8 cellular contexts compared by ENCODE assay signal in genomic region chr15:90413411-90414379, GRCh38. TPM values are rescaled to one million over a fixed set of nuclear protein-coding genes. Genes with fewer than 3 reads are reported as not detected.
DNase-seq lines count a peak whose midpoint lies in the region; ATAC-seq, FAIRE-seq and TF ChIP-seq lines count a peak whose summit lies in the region.

No MANE protein-coding gene starts in this region.

- H4K91ac ChIP-seq in IMR-90 (ENCODE audit: insufficient read depth, low read depth, low read length) = peak overlapping the region; percentile 33; the same call in 1 of the 2 replicates

- H3K27me3 Mint-ChIP-seq in activated CD4-positive, alpha-beta memory T cell treated with anti-CD3 and anti-CD28 coated beads, Interleukin-2, amount 10 ng/mL, durations not matched to agents 7 days and 5 days = no peaks in the 10 kb centered on the region

- WGBS in IMR-90 (ENCODE audit: extremely low coverage in 2 of 2, insufficient read length in 1 of 2), 2 experiments = no CpG with 5 or more reads among the region's 10 CpGs
- 49 to 64% (median 52%) methylated on average over 10 of the region's 10 CpGs for WGBS in spleen, 5 donors

- BruUV-seq in IMR-90 (replicated peaks; lab: Mats Ljungman, UMichigan) = no TSS peak

- peak; percentile 69 for DNase-seq in IMR-90
- DNase-seq in activated CD4-positive, alpha-beta memory T cell treated with anti-CD3 and anti-CD28 coated beads, Interleukin-2, amount 10 ng/mL, durations not matched to agents 7 days and 5 days = no peak
- peak; percentile 49 for DNase-seq in glomerular visceral epithelial cell (ENCODE audit: extremely low spot score)
- no peak for DNase-seq in spleen
- DNase-seq in HTR-8/SVneo (ENCODE audit: insufficient read length, low spot score) = no peak
- DNase-seq in AG20443 (ENCODE audit: low spot score) = no peak
- no peak for DNase-seq in NCI-H82 treated with DMSO at 0.1 percent for 48 hours (lab: John Stamatoyannopoulos, UW; ENCODE audit: unreplicated experiment)

- H3K79me1 ChIP-seq in IMR-90 (ENCODE audit: low read depth in 1 of 2, low read length in 2 of 2) = peaks cover 0 to 49% of the 10 kb centered on the region in 2 experiments; a peak in 2 of 4 replicates

- no peak overlapping the region for H2AK5ac ChIP-seq in IMR-90 (ENCODE audit: low read depth, low read length)

- H4K20me1 ChIP-seq in IMR-90 (ENCODE audit: insufficient read depth, low read length) = peaks cover 29% of the 10 kb centered on the region

- 0 out of 3 replicates have a peak overlapping the region, but pooled peaks have one; percentile 33 for H2BK15ac ChIP-seq in IMR-90 (ENCODE audit: low read depth, low read length)

- H3K4me3 Mint-ChIP-seq in activated CD4-positive, alpha-beta memory T cell treated with anti-CD3 and anti-CD28 coated beads, Interleukin-2, amount 10 ng/mL, durations not matched to agents 7 days and 5 days = no peak overlapping the region

- no peak for TF ChIP-seq CTCF in IMR-90 (conservative IDR thresholded peaks at IDR 0.05; ENCODE audit: low read depth, low read length)
- no peak for TF ChIP-seq CTCF in spleen (IDR thresholded peaks at IDR 0.05 in 8 of 11, conservative IDR thresholded peaks at IDR 0.05 in 3 of 11)

- H3K23ac ChIP-seq in IMR-90 (ENCODE audit: low read depth, low read length) = no peak overlapping the region; the same call in 1 of the 2 replicates

- H3K4me1 Mint-ChIP-seq in activated CD4-positive, alpha-beta memory T cell treated with anti-CD3 and anti-CD28 coated beads, Interleukin-2, amount 10 ng/mL, durations not matched to agents 7 days and 5 days = peaks cover 72% of the 10 kb centered on the region

- dilution Hi-C loops in IMR-90 (cut with HindIII; ENCODE audit: low sequenced_read_pairs, unreplicated experiment) = no loop called here

- TF ChIP-seq RAD21 in IMR-90 (IDR thresholded peaks at IDR 0.05; ENCODE audit: low read length) = no peak

- peak overlapping the region; percentile 35 to 49; a peak in 3 of 4 replicates for H4K8ac ChIP-seq in IMR-90 (ENCODE audit: low read depth in 2 of 2, low read length in 2 of 2)

- no peak overlapping the region for H2AFZ ChIP-seq in IMR-90 (replicated peaks; ENCODE audit: low read length, poor library complexity)

- peak overlapping the region; percentile 64 for H3K56ac ChIP-seq in IMR-90 (ENCODE audit: extremely low read depth, insufficient read depth, low read length)

- peaks cover 16% of the 10 kb centered on the region for H3K9me1 ChIP-seq in IMR-90 (ENCODE audit: insufficient read depth, low read length)

- CTCF ChIA-PET in IMR-90 (lab: Yijun Ruan, JAX) = interaction anchor here (0.8 to 1.2 kb wide), 2 partner anchors 10 to 11 kb away, joined by 3 read pairs; no protein-coding TSS in a partner anchor
- CTCF ChIA-PET in activated CD4-positive, alpha-beta memory T cell treated with anti-CD3 and anti-CD28 coated beads, Interleukin-2, amount 10 ng/mL, durations not matched to agents 7 days and 5 days (lab: Charles Lee) = interaction anchor here (0.6 to 2.5 kb wide), 4 partner anchors 19 to 284 kb away, joined by 3 to 7 read pairs (median 4); partner anchors contain the start of gene IQGAP1

- H3K4ac ChIP-seq in IMR-90 (ENCODE audit: low read depth, low read length) = peak overlapping the region; percentile 58

- peak overlapping the region; percentile 58; the same call in 1 of the 2 replicates for H4K5ac ChIP-seq in IMR-90 (ENCODE audit: low read depth, low read length)

- peaks cover 58% of the 10 kb centered on the region for H3K36me3 Mint-ChIP-seq in activated CD4-positive, alpha-beta memory T cell treated with anti-CD3 and anti-CD28 coated beads, Interleukin-2, amount 10 ng/mL, durations not matched to agents 7 days and 5 days (ENCODE audit: low read depth)

- H3K36me3 ChIP-seq in IMR-90 (ENCODE audit: control insufficient read depth, insufficient read depth, low read length) = 0 out of 2 replicates have a peak, but pooled peaks cover 2% of the 10 kb centered on the region
- peaks cover 0 to 11% (median 0%) of the 10 kb centered on the region in 6 donors for H3K36me3 ChIP-seq in spleen

- peak overlapping the region; percentile 91 for H2BK5ac ChIP-seq in IMR-90 (ENCODE audit: low read depth, low read length, poor library complexity, severe bottlenecking)

- H3K4me1 ChIP-seq in IMR-90 (ENCODE audit: control insufficient read depth, insufficient read depth, low read length) (peaks cover 11% of the 10 kb centered on the region), spleen (peaks cover 31 to 81% (median 63%) of the 10 kb centered on the region in 6 donors)

- H3K27ac ChIP-seq in IMR-90 (ENCODE audit: insufficient read depth, low read length) (peak overlapping the region; percentile 46; the same call in 1 of the 2 replicates), spleen (peak overlapping the region in 7 of 8 donors; percentile 19 to 80 (median 50))

- H3K9me3 ChIP-seq in IMR-90 (ENCODE audit: control insufficient read depth, insufficient read depth, low read length) (no peaks in the 10 kb centered on the region), spleen (no peaks in the 10 kb centered on the region)

- intact Hi-C loops in IMR-90 (cut with micrococcal nuclease) (no loop called here), spleen (cut with DNase I; ENCODE audit: low total_unique reads) (loop anchor here (10.0 kb wide), 1 partner anchor 49 kb away; no protein-coding TSS in a partner anchor)

- peak overlapping the region; percentile 34 for H3K27ac Mint-ChIP-seq in activated CD4-positive, alpha-beta memory T cell treated with anti-CD3 and anti-CD28 coated beads, Interleukin-2, amount 10 ng/mL, durations not matched to agents 7 days and 5 days

- H3K4me2 ChIP-seq in IMR-90 (ENCODE audit: low read depth, low read length) = peak overlapping the region; percentile 72; the same call in 1 of the 2 replicates

- TF ChIP-seq POLR2A in IMR-90 (IDR thresholded peaks at IDR 0.05; ENCODE audit: low read depth, low read length) (no peak), spleen (IDR thresholded peaks at IDR 0.05) (no peak)

- POLR2A ChIA-PET in IMR-90 (lab: Charles Lee; ENCODE audit: unreplicated experiment) = no interaction called here
- POLR2A ChIA-PET in activated CD4-positive, alpha-beta memory T cell treated with anti-CD3 and anti-CD28 coated beads, Interleukin-2, amount 10 ng/mL, durations not matched to agents 7 days and 5 days (lab: Charles Lee) = interaction anchor here (0.9 to 2.0 kb wide), 7 partner anchors 9 to 52 kb away, joined by 3 to 14 read pairs (median 3); partner anchors contain the start of gene IQGAP1

- no peak overlapping the region for H3K4me3 ChIP-seq in IMR-90 (ENCODE audit: insufficient read depth, low read depth, low read length)
- peak overlapping the region in 1 of 8 donors; percentile 31 for H3K4me3 ChIP-seq in spleen

- peaks cover 3% of the 10 kb centered on the region for H3K9me3 Mint-ChIP-seq in activated CD4-positive, alpha-beta memory T cell treated with anti-CD3 and anti-CD28 coated beads, Interleukin-2, amount 10 ng/mL, durations not matched to agents 7 days and 5 days

- peak overlapping the region; percentile 54; the same call in 1 of the 2 replicates for H3K18ac ChIP-seq in IMR-90 (ENCODE audit: low read depth, low read length)

- FAIRE-seq in HTR-8/SVneo (lab: Jason Lieb, UNC) = no peak

- in situ Hi-C loops in IMR-90 (cut with MboI; ENCODE audit: low sequenced_read_pairs) = no loop called here

- ATAC-seq in IMR-90 (ENCODE audit: low read depth) = peak; percentile 48
- no peak for ATAC-seq in HG02840 (IDR thresholded peaks at IDR 0.05; ENCODE audit: low FRiP score, unreplicated experiment)

- H3K14ac ChIP-seq in IMR-90 (replicated peaks; ENCODE audit: low read depth, low read length) = peak overlapping the region; percentile 35; the same call in 1 of the 2 replicates

- H2BK120ac ChIP-seq in IMR-90 (ENCODE audit: low read depth, low read length) = peak overlapping the region; percentile 61

- no peaks in the 10 kb centered on the region for H3K27me3 ChIP-seq in IMR-90 (ENCODE audit: control insufficient read depth, insufficient read depth, low read length)
- H3K27me3 ChIP-seq in spleen (replicated peaks in 1 of 7) = no peaks in the 10 kb centered on the region

- no peak overlapping the region for H2AK9ac ChIP-seq in IMR-90 (replicated peaks; ENCODE audit: low read depth, low read length, poor library complexity)

- H2BK20ac ChIP-seq in IMR-90 (ENCODE audit: low read depth, low read length) = peak overlapping the region; percentile 41; the same call in 1 of the 2 replicates

- H3K9ac ChIP-seq in IMR-90 (ENCODE audit: low read depth, low read length) = no peak overlapping the region; the same call in 1 of the 2 replicates

TF ChIP-seq in IMR-90, 13 proteins besides CTCF, POLR2A, EP300 and RAD21:
- TF ChIP-seq NFE2L2 (IDR thresholded peaks at IDR 0.05; ENCODE audit: low read depth, low read length) = no peak
- no peak for TF ChIP-seq SMC3 (IDR thresholded peaks at IDR 0.05; ENCODE audit: low read depth, low read length)
- TF ChIP-seq MXI1 (IDR thresholded peaks at IDR 0.05; ENCODE audit: borderline replicate concordance, low read depth, low read length) = no peak
- peak; percentile 66; the same call in 1 of the 2 replicates for TF ChIP-seq FOS (IDR thresholded peaks at IDR 0.05; ENCODE audit: low read depth, low read length)
- TF ChIP-seq CEBPB (IDR thresholded peaks at IDR 0.05; ENCODE audit: low read depth, low read length) = no peak

RNA-seq across cellular contexts. Expression of gene IQGAP1, which starts 25.7 kb away (rescaled TPM):
- total RNA-seq in IMR-90 (2012; rRNA removed) (207 and 246 TPM in 2 replicates), spleen (100 to 1,000 TPM; 190 to 282 (median 261) TPM)
- polyA plus RNA-seq in IMR-90 (2012; rRNA removed) (87.5 and 93.4 TPM in 2 replicates), spleen (10 to 100 TPM; 48.1 to 72.0 (median 51.6) TPM)
- polyA plus RNA-seq in IMR-90 (2012; cell fraction: cytosol; rRNA removed) = 9.1 and 14.9 TPM in 2 replicates
- polyA plus RNA-seq in IMR-90 (2012; cell fraction: nucleus; rRNA removed; ENCODE audit: low replicate concordance) = 41.3 and 240 TPM in 2 replicates
- 100 to 1,000 TPM; 229 to 240 TPM for total RNA-seq in activated CD4-positive, alpha-beta memory T cell treated with anti-CD3 and anti-CD28 coated beads, Interleukin-2, amount 10 ng/mL, durations not matched to agents 7 days and 5 days

Comparison
In these comparisons a context has a peak if more than half of its experiments do, and no peak if none do; other contexts are left out.
1. DNase-seq: peak in IMR-90 (single experiment) and glomerular visceral epithelial cell (single experiment); none in activated CD4-positive, alpha-beta memory T cell treated with anti-CD3 and anti-CD28 coated beads, Interleukin-2, amount 10 ng/mL, durations not matched to agents 7 days and 5 days (single experiment), spleen (single experiment), HTR-8/SVneo (single experiment), AG20443 (single experiment) and NCI-H82 treated with DMSO at 0.1 percent for 48 hours (single experiment).